8 cellular contexts compared by ENCODE assay signal in the genomic region with DNA sequence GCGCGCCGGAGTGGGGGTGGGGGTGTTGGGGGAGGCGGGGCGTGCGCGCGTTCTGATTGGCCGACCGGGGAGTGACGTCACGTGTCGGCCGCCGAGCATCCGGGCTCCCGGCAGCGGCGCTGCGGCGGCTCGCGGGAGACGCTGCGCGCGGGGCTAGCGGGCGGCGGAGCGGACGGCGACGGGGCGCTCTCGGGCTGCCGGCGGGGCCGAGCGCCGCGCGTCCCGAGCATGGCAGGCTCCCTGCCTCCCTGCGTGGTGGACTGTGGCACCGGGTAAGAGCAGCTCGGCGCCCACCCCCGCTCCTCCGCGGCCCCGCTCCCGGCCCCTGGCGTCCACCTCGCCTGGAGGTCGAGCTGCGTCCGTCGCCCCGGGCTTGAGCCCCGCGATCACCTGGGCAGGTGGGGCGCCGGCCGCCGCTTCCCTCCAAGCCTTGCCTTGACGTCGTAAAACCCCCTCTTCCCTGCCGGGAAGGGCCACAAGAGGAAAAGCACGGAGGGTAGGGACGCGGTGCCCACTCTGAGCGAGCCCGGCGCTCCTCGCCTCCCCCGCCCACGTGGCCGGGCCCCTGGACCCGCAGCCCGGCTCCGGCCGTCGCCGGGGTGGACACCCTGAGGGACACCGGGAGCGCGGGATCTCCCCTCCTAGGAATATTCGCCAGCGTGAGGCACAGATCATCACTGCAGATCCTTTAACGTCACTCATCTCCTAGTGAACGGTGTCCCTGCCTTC. TPM values are rescaled to one million over a fixed set of nuclear protein-coding genes. Genes with fewer than 3 reads are reported as not detected.
DNase-seq lines count a peak whose midpoint lies in the region; ATAC-seq and TF ChIP-seq lines count a peak whose summit lies in the region.

A gene (plus strand): TSS at position 98 of the 729 bp plus-strand sequence. CDS start 131 bp downstream, at position 229.

- TF ChIP-seq CTCF in AG10803 (conservative IDR thresholded peaks at IDR 0.05; ENCODE audit: low read length) (no peak), lung (IDR thresholded peaks at IDR 0.05; ENCODE audit: control extremely low read depth, extremely low read depth) (no peak)

- H3K27ac ChIP-seq in lung (ENCODE audit: low read depth in 1 of 2, low read length in 1 of 2) = peak within 1 kb of the TSS; percentile 96 to 97

- no peaks in the 10 kb centered on the region for H3K27me3 ChIP-seq in lung (ENCODE audit: control insufficient read depth, insufficient read depth)

- POLR2A ChIA-PET in activated CD8-positive, alpha-beta T cell treated with anti-CD3 and anti-CD28 coated beads, Interleukin-2, amount 10 ng/mL, durations not matched to agents 7 days and 5 days (lab: Charles Lee) = interaction anchor here (0.8 kb wide), 1 partner anchor 83 kb away, joined by 3 read pairs; no protein-coding TSS in a partner anchor

- no peaks in the 10 kb centered on the region for H3K36me3 ChIP-seq in lung (ENCODE audit: control insufficient read depth in 2 of 2, insufficient read depth in 2 of 2, low read length in 2 of 2)

- DNase-seq in AG10803 (ENCODE audit: low read depth) (peak; percentile 84), NCI-H460 (ENCODE audit: extremely low read depth, low read depth) (peak; percentile 85), ecto neural progenitor cell (ENCODE audit: low spot score) (peak; percentile 95), lung (ENCODE audit: low spot score) (peak; percentile 90)
- peak; percentile 92 for DNase-seq in activated CD8-positive, alpha-beta T cell treated with anti-CD3 and anti-CD28 coated beads, Interleukin-2, amount 10 ng/mL, durations not matched to agents 7 days and 5 days
- DNase-seq in stimulated activated CD4-positive, alpha-beta T cell treated with anti-CD3 and anti-CD28 coated beads, TNF-alpha, amount 100 ng/mL, for 1 hour (ENCODE audit: low read depth in 3 of 3, low spot score in 1 of 3) = peak; percentile 79 to 92 (median 83)

- peak; percentile 82 for ATAC-seq in GM18868 (IDR thresholded peaks at IDR 0.05; ENCODE audit: unreplicated experiment)
- ATAC-seq in HG03095 (IDR thresholded peaks at IDR 0.05; ENCODE audit: unreplicated experiment) = peak; percentile 81
- peak; percentile 93 for ATAC-seq in activated CD8-positive, alpha-beta T cell treated with anti-CD3 and anti-CD28 coated beads, Interleukin-2, amount 10 ng/mL, durations not matched to agents 7 days and 5 days
- ATAC-seq in lung (ENCODE audit: insufficient read depth, low FRiP score) = peak; percentile 96

- H3K4me3 Mint-ChIP-seq in activated CD8-positive, alpha-beta T cell treated with anti-CD3 and anti-CD28 coated beads, Interleukin-2, amount 10 ng/mL, durations not matched to agents 7 days and 5 days = peak within 1 kb of the TSS; percentile 87

- peak within 1 kb of the TSS; percentile 84 for H3K4me3 ChIP-seq in AG10803 (ENCODE audit: low read length)
- H3K4me3 ChIP-seq in lung = peak within 1 kb of the TSS; percentile 98

- no peaks in the 10 kb centered on the region for H3K36me3 Mint-ChIP-seq in activated CD8-positive, alpha-beta T cell treated with anti-CD3 and anti-CD28 coated beads, Interleukin-2, amount 10 ng/mL, durations not matched to agents 7 days and 5 days (ENCODE audit: low read depth)

- WGBS in lung, 2 donors = 0 to 1% methylated on average over 82 to 92 of the region's 92 CpGs

- no peaks in the 10 kb centered on the region for H3K9me3 Mint-ChIP-seq in activated CD8-positive, alpha-beta T cell treated with anti-CD3 and anti-CD28 coated beads, Interleukin-2, amount 10 ng/mL, durations not matched to agents 7 days and 5 days (ENCODE audit: insufficient read depth)

- H3K27ac Mint-ChIP-seq in activated CD8-positive, alpha-beta T cell treated with anti-CD3 and anti-CD28 coated beads, Interleukin-2, amount 10 ng/mL, durations not matched to agents 7 days and 5 days = peak within 1 kb of the TSS; percentile 95

- CTCF ChIA-PET in activated CD8-positive, alpha-beta T cell treated with anti-CD3 and anti-CD28 coated beads, Interleukin-2, amount 10 ng/mL, durations not matched to agents 7 days and 5 days (lab: Charles Lee) = no interaction called here

- H3K4me1 Mint-ChIP-seq in activated CD8-positive, alpha-beta T cell treated with anti-CD3 and anti-CD28 coated beads, Interleukin-2, amount 10 ng/mL, durations not matched to agents 7 days and 5 days (ENCODE audit: low read depth) = peaks cover 17% of the 10 kb centered on the region

- H3K27me3 Mint-ChIP-seq in activated CD8-positive, alpha-beta T cell treated with anti-CD3 and anti-CD28 coated beads, Interleukin-2, amount 10 ng/mL, durations not matched to agents 7 days and 5 days (ENCODE audit: low read depth) = peaks cover under 1% of the 10 kb centered on the region

- no peaks in the 10 kb centered on the region for H3K9me3 ChIP-seq in lung (ENCODE audit: control insufficient read depth in 2 of 2, insufficient read depth in 1 of 2, low read length in 1 of 2)

- H3K4me1 ChIP-seq in lung (ENCODE audit: control insufficient read depth in 2 of 2, insufficient read depth in 2 of 2, low read length in 2 of 2) = peaks cover 0 to 12% of the 10 kb centered on the region in 2 donors

RNA-seq across cellular contexts. Expression of the gene that starts here (rescaled TPM):
- total RNA-seq in NCI-H460 (2014; rRNA removed; shearing (Covaris generic)) = 10.9 and 11.2 TPM in 2 replicates
- polyA plus RNA-seq in NCI-H460 (2014; cell fraction: nucleus; rRNA removed) = 10.7 and 12.5 TPM in 2 replicates
- total RNA-seq in activated CD8-positive, alpha-beta T cell treated with anti-CD3 and anti-CD28 coated beads, Interleukin-2, amount 10 ng/mL, durations not matched to agents 7 days and 5 days = 1 to 10 TPM; 6.0 to 7.3 TPM
- 10 to 100 TPM in 1 of 2 donors, 1 to 10 TPM in 1; 10.0 to 17.9 TPM for total RNA-seq in lung
- 1 to 10 TPM; 4.6 to 5.6 TPM for polyA plus RNA-seq in lung

Comparison
In these comparisons a context has a peak if more than half of its experiments do, and no peak if none do; other contexts are left out.
1. Peak in every context shown above with its lines: DNase-seq, ATAC-seq, H3K4me3 ChIP-seq and H3K27ac ChIP-seq.